In genomic region chr2:17620841-17621240, GRCh38 we compare ENCODE assay signal across 17 cellular contexts.
DNase-seq lines count a peak whose midpoint lies in the region; ATAC-seq and TF ChIP-seq lines count a peak whose summit lies in the region.
"Had no signal": no experiment of that assay in that cellular context is flagged by ENCODE, and none has a peak within 500 bp of the region (broad histone marks: within the 10 kb centered on the region; RNA-seq: fewer than 3 reads in every experiment).

No MANE protein-coding gene starts in this region.

- no peaks in the 10 kb centered on the region for H4K20me1 ChIP-seq in GM23248 (ENCODE audit: insufficient read depth)
- no peaks in the 10 kb centered on the region for H4K20me1 ChIP-seq in PC-9 (ENCODE audit: insufficient read depth)

- H3K27me3 ChIP-seq in GM23248 (replicated peaks; ENCODE audit: insufficient read depth) (no peaks in the 10 kb centered on the region), PC-9 (ENCODE audit: insufficient read depth, low read depth) (no peaks in the 10 kb centered on the region), stomach (no peaks in the 10 kb centered on the region)
- H3K27me3 ChIP-seq: ascending aorta, neutrophil had no signal

- no peak for TF ChIP-seq EP300 in stomach (IDR thresholded peaks at IDR 0.05)

- H3F3A ChIP-seq in GM23248 (ENCODE audit: insufficient read depth) (peaks cover 25% of the 10 kb centered on the region), PC-9 (ENCODE audit: insufficient read depth, low read depth) (peaks cover 6% of the 10 kb centered on the region; the same call in 1 of the 2 replicates)

- H2AFZ ChIP-seq in GM23248, result no peak overlapping the region
- no peak overlapping the region for H2AFZ ChIP-seq in PC-9

- H3K9me2 ChIP-seq in GM23248 (ENCODE audit: insufficient read depth), result no peaks in the 10 kb centered on the region
- H3K9me2 ChIP-seq in PC-9 (ENCODE audit: insufficient read depth), result no peaks in the 10 kb centered on the region

- peak overlapping the region; percentile 28 for H3K27ac ChIP-seq in GM23248
- no peak overlapping the region for H3K27ac ChIP-seq in PC-9
- no peak overlapping the region for H3K27ac ChIP-seq in stomach
- H3K27ac ChIP-seq: ascending aorta, KMS-11, neutrophil had no signal

- H3K9me3 ChIP-seq in GM23248 (ENCODE audit: low read depth), result no peaks in the 10 kb centered on the region
- no peaks in the 10 kb centered on the region for H3K9me3 ChIP-seq in PC-9 (ENCODE audit: insufficient read depth, low read depth)
- no peaks in the 10 kb centered on the region for H3K9me3 ChIP-seq in stomach
- H3K9me3 ChIP-seq: ascending aorta, neutrophil had no signal

- H3K79me2 ChIP-seq in GM23248 (ENCODE audit: insufficient read depth), result no peaks in the 10 kb centered on the region
- H3K79me2 ChIP-seq in PC-9 (ENCODE audit: low read depth), result no peaks in the 10 kb centered on the region

- H3K36me3 ChIP-seq in GM23248 (ENCODE audit: low read depth) (no peaks in the 10 kb centered on the region), PC-9 (ENCODE audit: low read depth) (no peaks in the 10 kb centered on the region), stomach (no peaks in the 10 kb centered on the region)
- H3K36me3 ChIP-seq: ascending aorta, neutrophil had no signal

- DNase-seq in GM23248 (peak; percentile 68), PC-9 (no peak), epithelial cell of esophagus (ENCODE audit: low read depth) (peak; percentile 86), retinal pigment epithelial cell (ENCODE audit: low read depth) (peak; percentile 44), posterior cingulate gyrus (no peak), stomach (no peak)
- no peak for DNase-seq in activated T-cell treated with anti-CD3 and anti-CD28 coated beads, Interleukin-2, amount 50 U/mL, for 1 hour
- DNase-seq: activated CD8-positive, alpha-beta memory T cell treated with anti-CD3 and anti-CD28 coated beads for 24 hours; NCI-H1694; OCI-M1; small intestine; stimulated activated naive CD8-positive, alpha-beta T cell treated with anti-CD3 and anti-CD28 coated beads, Interleukin-15, Interleukin-2, amounts not matched to agents 100 U/mL and 50 U/mL, for 24 hours; SW 1271 had no signal

- ATAC-seq in HG03520 (IDR thresholded peaks at IDR 0.05; ENCODE audit: unreplicated experiment), result no peak
- ATAC-seq: stimulated activated naive CD8-positive, alpha-beta T cell treated with anti-CD3 and anti-CD28 coated beads, Interleukin-15, Interleukin-2, amounts not matched to agents 100 U/mL and 50 U/mL, for 24 hours had no signal

- intact Hi-C loops in PC-9 (cut with micrococcal nuclease; ENCODE audit: unreplicated experiment), result no loop called here
- intact Hi-C loops in posterior cingulate gyrus (cut with DNase I), result no loop called here
- intact Hi-C loops in stomach (cut with DNase I; ENCODE audit: low total_unique reads), result no loop called here

- no peak for TF ChIP-seq POLR2A in stomach (IDR thresholded peaks at IDR 0.05)

- H3K4me3 ChIP-seq in GM23248, result no peak overlapping the region
- no peak overlapping the region for H3K4me3 ChIP-seq in PC-9
- no peak overlapping the region for H3K4me3 ChIP-seq in epithelial cell of esophagus (ENCODE audit: low read length)
- no peak overlapping the region for H3K4me3 ChIP-seq in retinal pigment epithelial cell (ENCODE audit: low read length)
- no peak overlapping the region for H3K4me3 ChIP-seq in stomach
- H3K4me3 ChIP-seq: ascending aorta had no signal

- H3K4me2 ChIP-seq in GM23248 (ENCODE audit: unreplicated experiment) (peak overlapping the region; percentile 9), PC-9 (0 out of 2 replicates have a peak overlapping the region, but pooled peaks have one; percentile 0)
- H3K4me2 ChIP-seq: KMS-11 had no signal

- BruUV-seq in PC-9 (replicated peaks; lab: Mats Ljungman, UMichigan), result no TSS peak

- POLR2A ChIA-PET in PC-9 (lab: Charles Lee; ENCODE audit: unreplicated experiment), result interaction anchor here (0.6 kb wide), 2 partner anchors 38 to 201 kb away, joined by 3 to 4 read pairs; no protein-coding TSS in a partner anchor

- H3K4me1 ChIP-seq in GM23248 (ENCODE audit: insufficient read depth), result peaks cover 28% of the 10 kb centered on the region
- peaks cover 18% of the 10 kb centered on the region for H3K4me1 ChIP-seq in PC-9 (replicated peaks; ENCODE audit: insufficient read depth)
- peaks cover 0 to 4% (median 0%) of the 10 kb centered on the region in 4 donors for H3K4me1 ChIP-seq in stomach
- H3K4me1 ChIP-seq: ascending aorta had no signal

- no peak overlapping the region for H3K9ac ChIP-seq in GM23248
- H3K9ac ChIP-seq: KMS-11 had no signal

- CTCF ChIA-PET in PC-9 (lab: Charles Lee), result no interaction called here

- TF ChIP-seq CTCF in PC-9 (conservative IDR thresholded peaks at IDR 0.05) (no peak), epithelial cell of esophagus (IDR thresholded peaks at IDR 0.05; ENCODE audit: insufficient read depth, low read depth, low read length, missing control alignments) (no peak), retinal pigment epithelial cell (conservative IDR thresholded peaks at IDR 0.05; ENCODE audit: low read depth, low read length) (no peak), stomach (IDR thresholded peaks at IDR 0.05) (no peak)

- in situ Hi-C loops in GM23248 (cut with MboI), result no loop called here

Comparison
In these comparisons a context has a peak if more than half of its experiments do, and no peak if none do; other contexts are left out.
1. DNase-seq: peak in GM23248 (single experiment), epithelial cell of esophagus (single experiment) and retinal pigment epithelial cell (single experiment); none in PC-9 (0 of 2), posterior cingulate gyrus (0 of 10), activated T-cell treated with anti-CD3 and anti-CD28 coated beads, Interleukin-2, amount 50 U/mL, for 1 hour (single experiment) and stomach (single experiment).